ENCODE assay signal across 11 cellular contexts in genomic region chr1:206722751-206723499, GRCh38. TPM values are rescaled to one million over a fixed set of nuclear protein-coding genes. Genes with fewer than 3 reads are reported as not detected.
DNase-seq lines count a peak whose midpoint lies in the region; ATAC-seq and TF ChIP-seq lines count a peak whose summit lies in the region.
"Had no signal": no experiment of that assay in that cellular context is flagged by ENCODE, and none has a peak within 500 bp of the region (broad histone marks: within the 10 kb centered on the region; RNA-seq: fewer than 3 reads in every experiment).

No MANE protein-coding gene starts in this region.

- in situ Hi-C loops in brain microvascular endothelial cell (cut with HindIII; ENCODE audit: low pct_ligation_motif_present, low sequenced_read_pairs): no loop called here

- H3K9me3 ChIP-seq in Caco-2: no peaks in the 10 kb centered on the region
- no peaks in the 10 kb centered on the region for H3K9me3 ChIP-seq in psoas muscle
- no peaks in the 10 kb centered on the region for H3K9me3 ChIP-seq in testis

- H3K4me3 ChIP-seq in Caco-2 (ENCODE audit: low read depth, low read length): no peak overlapping the region
- H3K4me3 ChIP-seq in psoas muscle: peak overlapping the region; percentile 29
- no peak overlapping the region for H3K4me3 ChIP-seq in brain microvascular endothelial cell (ENCODE audit: low read depth, low read length)
- no peak overlapping the region for H3K4me3 ChIP-seq in testis

- H3K27me3 ChIP-seq in Caco-2 (replicated peaks; ENCODE audit: control insufficient read depth, insufficient read depth, low read length): no peaks in the 10 kb centered on the region
- no peaks in the 10 kb centered on the region for H3K27me3 ChIP-seq in psoas muscle (ENCODE audit: insufficient read depth in 3 of 3, low read length in 2 of 3)
- H3K27me3 ChIP-seq in brain microvascular endothelial cell (replicated peaks): no peaks in the 10 kb centered on the region
- H3K27me3 ChIP-seq in testis: no peaks in the 10 kb centered on the region

- DNase-seq in Caco-2: no peak
- no peak for DNase-seq in RWPE1 (ENCODE audit: low spot score)
- DNase-seq in Right ventricle myocardium superior: no peak
- peak in 1 of 2 donors; percentile 73 for DNase-seq in psoas muscle
- DNase-seq in stimulated activated naive CD4-positive, alpha-beta T cell (lab: John Stamatoyannopoulos, UW): no peak
- DNase-seq in brain microvascular endothelial cell: no peak
- DNase-seq in testis: no peak
- DNase-seq: activated CD4-positive, alpha-beta T cell treated with anti-CD3 and anti-CD28 coated beads for 36 hours; activated naive CD4-positive, alpha-beta T cell treated with anti-CD3 and anti-CD28 coated beads for 36 hours; NCI-H2029 treated with DMSO at 0.1 percent for 48 hours had no signal

- 23 to 31% (median 29%) methylated on average over 16 to 17 of the region's 17 CpGs for WGBS in psoas muscle, 3 donors
- WGBS in testis, 2 donors: 87 to 88% methylated on average over 17 of the region's 17 CpGs

- no peak for TF ChIP-seq POLR2A in testis (IDR thresholded peaks at IDR 0.05)

- no peaks in the 10 kb centered on the region for H3K9me3 Mint-ChIP-seq in Caco-2 (ENCODE audit: unreplicated experiment)
- H3K9me3 Mint-ChIP-seq: activated naive CD4-positive, alpha-beta T cell treated with anti-CD3 and anti-CD28 coated beads for 36 hours had no signal

- intact Hi-C loops in Caco-2 (cut with micrococcal nuclease; ENCODE audit: unreplicated experiment) (loop anchor here (5.0 kb wide), 1 partner anchor 91 kb away; no protein-coding TSS in a partner anchor), Right ventricle myocardium superior (cut with DNase I) (loop anchor here (5.0 to 10.0 kb wide), 2 partner anchors 36 to 88 kb away; partner anchors contain the start of gene DYRK3), psoas muscle (cut with DNase I) (loop anchor here in 1 of 2 donors (5.0 kb wide), 1 partner anchor 36 kb away; no protein-coding TSS in a partner anchor), testis (cut with DNase I; ENCODE audit: low total_unique reads) (no loop called here)

- H3K36me3 ChIP-seq in Caco-2 (ENCODE audit: control insufficient read depth, insufficient read depth, low read length) (no peaks in the 10 kb centered on the region), psoas muscle (ENCODE audit: insufficient read depth in 1 of 2, low read depth in 1 of 2) (no peaks in the 10 kb centered on the region), brain microvascular endothelial cell (replicated peaks) (no peaks in the 10 kb centered on the region), testis (ENCODE audit: low read depth, missing control alignments) (no peaks in the 10 kb centered on the region)

- no peaks in the 10 kb centered on the region for H3K27me3 Mint-ChIP-seq in Caco-2 (ENCODE audit: insufficient read depth, unreplicated experiment)
- H3K27me3 Mint-ChIP-seq: activated CD4-positive, alpha-beta T cell treated with anti-CD3 and anti-CD28 coated beads for 36 hours had no signal

- H3K36me3 Mint-ChIP-seq in Caco-2 (ENCODE audit: insufficient read depth, unreplicated experiment): peaks cover 5% of the 10 kb centered on the region

- H3K4me3 Mint-ChIP-seq in Caco-2 (ENCODE audit: unreplicated experiment): peak overlapping the region; percentile 4
- H3K4me3 Mint-ChIP-seq: activated CD4-positive, alpha-beta T cell treated with anti-CD3 and anti-CD28 coated beads for 36 hours; activated naive CD4-positive, alpha-beta T cell treated with anti-CD3 and anti-CD28 coated beads for 36 hours had no signal

- H3K4me1 ChIP-seq in Caco-2: peaks cover 21% of the 10 kb centered on the region
- H3K4me1 ChIP-seq in psoas muscle: peaks cover 88% of the 10 kb centered on the region
- H3K4me1 ChIP-seq in testis: peaks cover 8% of the 10 kb centered on the region

- H3K4me1 Mint-ChIP-seq in Caco-2 (ENCODE audit: low read depth, unreplicated experiment): peaks cover 31% of the 10 kb centered on the region

- peak overlapping the region; percentile 59 for H3K27ac Mint-ChIP-seq in Caco-2 (ENCODE audit: unreplicated experiment)
- H3K27ac Mint-ChIP-seq: activated naive CD4-positive, alpha-beta T cell treated with anti-CD3 and anti-CD28 coated beads for 36 hours had no signal

- POLR2A ChIA-PET in Caco-2 (lab: Charles Lee) (no interaction called here), RWPE1 (lab: Yijun Ruan, JAX; ENCODE audit: low non-redundant PET) (interaction anchor here (0.5 kb wide), 1 partner anchor 186 kb away, joined by 3 read pairs; no protein-coding TSS in a partner anchor)

- TF ChIP-seq CTCF in Caco-2 (IDR thresholded peaks at IDR 0.05; ENCODE audit: insufficient read depth in 1 of 2, low read depth in 1 of 2, low read length in 1 of 2, severe bottlenecking in 1 of 2, unreplicated experiment in 1 of 2) (no peak), RWPE1 (conservative IDR thresholded peaks at IDR 0.05; ENCODE audit: low read depth) (no peak), psoas muscle (IDR thresholded peaks at IDR 0.05) (no peak), brain microvascular endothelial cell (IDR thresholded peaks at IDR 0.05; ENCODE audit: low read depth, low read length, missing control alignments) (no peak), testis (IDR thresholded peaks at IDR 0.05) (no peak)

- BruUV-seq in Caco-2 (replicated peaks; lab: Mats Ljungman, UMichigan): no TSS peak

- CTCF ChIA-PET in Caco-2 (lab: Charles Lee) (no interaction called here), RWPE1 (lab: Yijun Ruan, JAX) (interaction anchor here (0.6 to 0.8 kb wide), 2 partner anchors 88 to 189 kb away, joined by 3 to 7 read pairs; no protein-coding TSS in a partner anchor)

- H3K27ac ChIP-seq in RWPE1 (peak overlapping the region; percentile 92), psoas muscle (peak overlapping the region; percentile 87), brain microvascular endothelial cell (no peak overlapping the region), testis (no peak overlapping the region)

- ATAC-seq in Right ventricle myocardium superior (ENCODE audit: poor library complexity) (peak; percentile 27), psoas muscle (peak; percentile 61 to 77 (median 74)), HG03039 (IDR thresholded peaks at IDR 0.05; ENCODE audit: unreplicated experiment) (no peak)
- ATAC-seq: activated CD4-positive, alpha-beta T cell treated with anti-CD3 and anti-CD28 coated beads for 36 hours had no signal

RNA-seq across cellular contexts. Expression of gene MAPKAPK2, which starts 38.2 kb away (rescaled TPM):
- total RNA-seq in Caco-2 (2022) (88.2 and 96.8 TPM in 2 replicates), Right ventricle myocardium superior (200 TPM), psoas muscle (100 to 1,000 TPM in 3 of 4 donors, 10 to 100 TPM in 1; 89.4 to 198 (median 167) TPM), testis (10 to 100 TPM; 66.3 to 69.1 TPM)
- polyA plus RNA-seq in psoas muscle (100 to 1,000 TPM; 108 to 191 (median 112) TPM), testis (ENCODE audit: insufficient read depth, low read depth, low replicate concordance) (76.5 TPM)

RNA-seq across cellular contexts. Expression of gene IL19, which starts 47.6 kb away (rescaled TPM):
- not detected in 2 replicates for total RNA-seq in Caco-2 (2022)
- not detected for total RNA-seq in Right ventricle myocardium superior
- total RNA-seq in psoas muscle: not detected
- polyA plus RNA-seq in psoas muscle: not detected
- not detected for total RNA-seq in testis
- 0.37 TPM for polyA plus RNA-seq in testis (ENCODE audit: insufficient read depth, low read depth, low replicate concordance)
- total RNA-seq: activated CD4-positive, alpha-beta T cell treated with anti-CD3 and anti-CD28 coated beads for 36 hours; activated naive CD4-positive, alpha-beta T cell treated with anti-CD3 and anti-CD28 coated beads for 36 hours had no signal

RNA-seq across cellular contexts. Expression of gene IL10, which starts 49.4 kb away (rescaled TPM):
- total RNA-seq in Caco-2 (2022): not detected in 2 replicates
- 0.43 TPM for total RNA-seq in Right ventricle myocardium superior
- total RNA-seq in psoas muscle: under 1 TPM in 3 of 4 donors, not detected in 1; 0.32 to 0.44 (median 0.44) TPM
- under 1 TPM; 0.20 to 0.82 (median 0.22) TPM for polyA plus RNA-seq in psoas muscle
- 1 to 10 TPM; 1.4 to 1.7 TPM for total RNA-seq in testis
- 3.5 TPM for polyA plus RNA-seq in testis (ENCODE audit: insufficient read depth, low read depth, low replicate concordance)
- total RNA-seq: activated naive CD4-positive, alpha-beta T cell treated with anti-CD3 and anti-CD28 coated beads for 36 hours had no signal

Comparison
In these comparisons a context has a peak if more than half of its experiments do, and no peak if none do; other contexts are left out.
1. H3K27ac ChIP-seq: peak in RWPE1 (single experiment) and psoas muscle (single experiment); none in brain microvascular endothelial cell (single experiment) and testis (0 of 2).